In genomic region chr20:37379967-37380828, GRCh38 we compare ENCODE assay signal across 1 cellular context.
TF ChIP-seq lines count a peak whose summit lies in the region.

No MANE protein-coding gene starts in this region.

TF ChIP-seq in HepG2, 621 proteins besides CTCF, POLR2A, EP300 and RAD21 (continued from another document):
- TF ChIP-seq SMAD1 (CRISPR knock-in tag; IDR thresholded peaks at IDR 0.05; ENCODE audit: borderline replicate concordance, low read depth) (0 out of 2 replicates have a peak, but pooled peaks have one; percentile 58), ZNF235 (CRISPR knock-in tag; IDR thresholded peaks at IDR 0.05; ENCODE audit: borderline replicate concordance) (no peak), MLX (CRISPR knock-in tag; IDR thresholded peaks at IDR 0.05) (peak; percentile 38; the same call in 1 of the 2 replicates), ZMYM4 (CRISPR knock-in tag; IDR thresholded peaks at IDR 0.05) (peak; percentile 21; the same call in 1 of the 2 replicates), KAT8 (CRISPR knock-in tag; IDR thresholded peaks at IDR 0.05) (peak; percentile 63; the same call in 1 of the 2 replicates)
